Comparison of ENCODE assay signal across 17 cellular contexts in the genomic region with DNA sequence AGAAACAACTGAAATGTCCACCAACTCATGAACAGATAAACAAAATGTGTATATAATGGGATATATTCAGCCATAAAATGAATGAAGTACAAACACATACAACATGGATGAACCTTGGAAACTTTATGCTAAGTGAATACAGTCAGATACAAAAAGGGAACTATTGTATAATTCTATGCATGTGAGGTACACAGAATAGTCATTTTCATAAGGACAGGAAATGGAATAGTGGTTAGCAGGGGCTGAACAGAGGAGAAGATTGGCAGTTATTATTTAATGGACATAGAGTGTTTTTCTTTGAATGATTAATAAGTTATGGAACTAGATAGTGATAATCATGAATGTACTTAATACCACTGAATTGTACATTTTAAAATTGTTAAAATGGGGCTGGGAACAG. TPM values are rescaled to one million over a fixed set of nuclear protein-coding genes. Genes with fewer than 3 reads are reported as not detected.
DNase-seq lines count a peak whose midpoint lies in the region; ATAC-seq and TF ChIP-seq lines count a peak whose summit lies in the region.
"Had no signal": no experiment of that assay in that cellular context is flagged by ENCODE, and none has a peak within 500 bp of the region (broad histone marks: within the 10 kb centered on the region; RNA-seq: fewer than 3 reads in every experiment).

No MANE protein-coding gene starts in this region.

- no peaks in the 10 kb centered on the region for H3K9me3 ChIP-seq in spleen
- H3K9me3 ChIP-seq: adrenal gland, BLaER1, heart right ventricle, SJSA1 had no signal

- DNase-seq in KBM-7, result peak; percentile 39
- DNase-seq in mesothelial cell of epicardium (ENCODE audit: low spot score in 2 of 2, unreplicated experiment in 2 of 2), result no peak
- DNase-seq in NCI-H526 treated with DMSO at 0.1 percent for 48 hours (lab: John Stamatoyannopoulos, UW), result no peak
- DNase-seq in nephron progenitor cell, result no peak
- DNase-seq in NCI-H2081 treated with DMSO at 0.1 percent for 48 hours (lab: John Stamatoyannopoulos, UW), result no peak
- DNase-seq in spleen, result no peak
- DNase-seq: adrenal gland; erythroblast; heart right ventricle; right cardiac atrium; stimulated activated CD4-positive, alpha-beta T cell treated with anti-CD3 and anti-CD28 coated beads, Interleukin-4, amount 100 ng/mL, for 4 hours; stimulated activated naive CD4-positive, alpha-beta T cell treated with Interleukin-2 at 50 U/mL for 16 hours had no signal

- in situ Hi-C loops in KBM-7 (cut with MboI; ENCODE audit: low pct_unique_long_range_greater_than_20kb, low sequenced_read_pairs), result no loop called here

- H3K27ac Mint-ChIP-seq in mesothelial cell of epicardium (peak overlapping the region; percentile 78), nephron progenitor cell (no peak overlapping the region)

- intact Hi-C loops in spleen (cut with DNase I; ENCODE audit: low total_unique reads), result no loop called here

- peaks cover 0 to 19% (median 7%) of the 10 kb centered on the region in 6 donors for H3K4me1 ChIP-seq in spleen

- H3K4me3 Mint-ChIP-seq in mesothelial cell of epicardium (no peak overlapping the region), nephron progenitor cell (no peak overlapping the region)
- H3K4me3 Mint-ChIP-seq: nephron had no signal

- H3K4me1 Mint-ChIP-seq in mesothelial cell of epicardium (peaks cover 31% of the 10 kb centered on the region), nephron progenitor cell (peaks cover 13% of the 10 kb centered on the region)

- TF ChIP-seq CTCF in mesothelial cell of epicardium (IDR thresholded peaks at IDR 0.05; ENCODE audit: unreplicated experiment) (no peak), nephron progenitor cell (IDR thresholded peaks at IDR 0.05) (no peak), spleen (IDR thresholded peaks at IDR 0.05 in 8 of 11, conservative IDR thresholded peaks at IDR 0.05 in 3 of 11) (no peak)

- H3K36me3 Mint-ChIP-seq in mesothelial cell of epicardium, result no peaks in the 10 kb centered on the region
- no peaks in the 10 kb centered on the region for H3K36me3 Mint-ChIP-seq in nephron progenitor cell (ENCODE audit: low read depth)

- peak; percentile 44 for ATAC-seq in GM18520 (IDR thresholded peaks at IDR 0.05; ENCODE audit: unreplicated experiment)
- peak; percentile 66 for ATAC-seq in HG02623 (IDR thresholded peaks at IDR 0.05; ENCODE audit: unreplicated experiment)
- ATAC-seq: heart right ventricle, right cardiac atrium had no signal

- no peaks in the 10 kb centered on the region for H3K36me3 ChIP-seq in spleen
- H3K36me3 ChIP-seq: adrenal gland, BLaER1, heart right ventricle, SJSA1 had no signal

- H3K27ac ChIP-seq in spleen, result no peak overlapping the region
- H3K27ac ChIP-seq: adrenal gland, BLaER1, heart right ventricle, SJSA1 had no signal

- no peak for TF ChIP-seq POLR2A in spleen (IDR thresholded peaks at IDR 0.05)

- H3K27me3 Mint-ChIP-seq in mesothelial cell of epicardium (ENCODE audit: low read depth), result no peaks in the 10 kb centered on the region
- peaks cover 4% of the 10 kb centered on the region for H3K27me3 Mint-ChIP-seq in nephron progenitor cell (ENCODE audit: low read depth, poor library complexity)

- H3K9me3 Mint-ChIP-seq in mesothelial cell of epicardium (no peaks in the 10 kb centered on the region), nephron progenitor cell (no peaks in the 10 kb centered on the region)
- H3K9me3 Mint-ChIP-seq: nephron had no signal

- H3K4me3 ChIP-seq in spleen, result no peak overlapping the region
- H3K4me3 ChIP-seq: adrenal gland, BLaER1, heart right ventricle, SJSA1 had no signal

- no peaks in the 10 kb centered on the region for H3K27me3 ChIP-seq in spleen (replicated peaks in 1 of 7)
- H3K27me3 ChIP-seq: adrenal gland, BLaER1, heart right ventricle, SJSA1 had no signal

RNA-seq across cellular contexts. Expression of a gene that starts 20.0 kb away (rescaled TPM):
- total RNA-seq in mesothelial cell of epicardium, result 68.3 to 80.4 TPM (median 76.8 TPM) in 3 replicates
- total RNA-seq in spleen, result 10 to 100 TPM; 50.3 to 75.6 (median 63.0) TPM
- 10 to 100 TPM in 1 of 3 donors, 1 to 10 TPM in 2; 5.3 to 10.1 (median 6.1) TPM for polyA plus RNA-seq in spleen

RNA-seq across cellular contexts. Expression of a gene that starts 28.1 kb away (rescaled TPM):
- total RNA-seq in mesothelial cell of epicardium, result 37.3 to 40.2 TPM (median 39.4 TPM) in 3 replicates
- total RNA-seq in spleen, result 10 to 100 TPM; 14.6 to 31.3 (median 25.4) TPM
- polyA plus RNA-seq in spleen, result 1 to 10 TPM; 4.9 to 5.4 (median 5.0) TPM

RNA-seq across cellular contexts. Expression of a gene that starts 28.5 kb away (rescaled TPM):
- total RNA-seq in mesothelial cell of epicardium (36.3 to 38.3 TPM (median 37.1 TPM) in 3 replicates), spleen (10 to 100 TPM; 28.6 to 38.8 (median 35.7) TPM)
- polyA plus RNA-seq in spleen, result 10 to 100 TPM; 16.6 to 21.8 (median 17.7) TPM
